Comparison of ENCODE assay signal across 17 cellular contexts in genomic region chr5:174737335-174737734, GRCh38. TPM values are rescaled to one million over a fixed set of nuclear protein-coding genes. Genes with fewer than 3 reads are reported as not detected.
"Had no signal": no experiment of that assay in that cellular context is flagged by ENCODE, and none has a peak within 500 bp of the region (broad histone marks: within the 10 kb centered on the region; RNA-seq: fewer than 3 reads in every experiment).

No MANE protein-coding gene starts in this region.

- H3K36me3 Mint-ChIP-seq: activated naive CD8-positive, alpha-beta T cell treated with anti-CD3 and anti-CD28 coated beads, Interleukin-2, amount 10 ng/mL, durations not matched to agents 7 days and 5 days; T-cell had no signal

- ATAC-seq: activated CD4-positive, alpha-beta T cell treated with anti-CD3 and anti-CD28 coated beads for 36 hours; heart right ventricle; left ventricle myocardium superior; T-cell had no signal

- H3K27ac ChIP-seq: ascending aorta, cardiac muscle cell, heart right ventricle, neutrophil, right atrium auricular region, tibial artery, WERI-Rb-1 had no signal

- DNase-seq: activated CD4-positive, alpha-beta memory T cell treated with anti-CD3 and anti-CD28 coated beads, Interleukin-2, amount 10 ng/mL, durations not matched to agents 7 days and 5 days; activated CD4-positive, alpha-beta T cell treated with anti-CD3 and anti-CD28 coated beads for 36 hours; activated gamma-delta T cell; activated naive CD8-positive, alpha-beta T cell treated with anti-CD3 and anti-CD28 coated beads, Interleukin-2, amount 10 ng/mL, durations not matched to agents 7 days and 5 days; activated T-cell treated with anti-CD3 and anti-CD28 coated beads, Interleukin-2, amount 50 U/mL, for 48 hours; heart right ventricle; left ventricle myocardium superior; naive B cell; small intestine; T-cell; T1000; tibial artery; WERI-Rb-1 had no signal

- H3K4me3 Mint-ChIP-seq: activated CD4-positive, alpha-beta memory T cell treated with anti-CD3 and anti-CD28 coated beads, Interleukin-2, amount 10 ng/mL, durations not matched to agents 7 days and 5 days; activated CD4-positive, alpha-beta T cell treated with anti-CD3 and anti-CD28 coated beads for 36 hours; activated naive CD8-positive, alpha-beta T cell treated with anti-CD3 and anti-CD28 coated beads, Interleukin-2, amount 10 ng/mL, durations not matched to agents 7 days and 5 days; naive B cell; T-cell had no signal

- H3K9me3 Mint-ChIP-seq: T-cell had no signal

- H3K4me3 ChIP-seq: ascending aorta, cardiac muscle cell, heart right ventricle, right atrium auricular region, tibial artery had no signal

- H3K36me3 ChIP-seq: ascending aorta, cardiac muscle cell, heart right ventricle, neutrophil, right atrium auricular region, tibial artery, WERI-Rb-1 had no signal

- H3K4me1 ChIP-seq: ascending aorta had no signal

- H3K4me1 Mint-ChIP-seq: activated naive CD8-positive, alpha-beta T cell treated with anti-CD3 and anti-CD28 coated beads, Interleukin-2, amount 10 ng/mL, durations not matched to agents 7 days and 5 days had no signal

- H3K27ac Mint-ChIP-seq: activated CD4-positive, alpha-beta memory T cell treated with anti-CD3 and anti-CD28 coated beads, Interleukin-2, amount 10 ng/mL, durations not matched to agents 7 days and 5 days; activated CD4-positive, alpha-beta T cell treated with anti-CD3 and anti-CD28 coated beads for 36 hours; activated naive CD8-positive, alpha-beta T cell treated with anti-CD3 and anti-CD28 coated beads, Interleukin-2, amount 10 ng/mL, durations not matched to agents 7 days and 5 days; naive B cell; T-cell had no signal

- H3K9me3 ChIP-seq: ascending aorta, heart right ventricle, neutrophil, right atrium auricular region, tibial artery had no signal

RNA-seq across cellular contexts. Expression of gene MSX2, which starts 13.0 kb away (rescaled TPM):
- total RNA-seq: activated CD4-positive, alpha-beta memory T cell treated with anti-CD3 and anti-CD28 coated beads, Interleukin-2, amount 10 ng/mL, durations not matched to agents 7 days and 5 days; activated CD4-positive, alpha-beta T cell treated with anti-CD3 and anti-CD28 coated beads for 36 hours; activated naive CD8-positive, alpha-beta T cell treated with anti-CD3 and anti-CD28 coated beads, Interleukin-2, amount 10 ng/mL, durations not matched to agents 7 days and 5 days; ascending aorta; T-cell had no signal
